In the genomic region with DNA sequence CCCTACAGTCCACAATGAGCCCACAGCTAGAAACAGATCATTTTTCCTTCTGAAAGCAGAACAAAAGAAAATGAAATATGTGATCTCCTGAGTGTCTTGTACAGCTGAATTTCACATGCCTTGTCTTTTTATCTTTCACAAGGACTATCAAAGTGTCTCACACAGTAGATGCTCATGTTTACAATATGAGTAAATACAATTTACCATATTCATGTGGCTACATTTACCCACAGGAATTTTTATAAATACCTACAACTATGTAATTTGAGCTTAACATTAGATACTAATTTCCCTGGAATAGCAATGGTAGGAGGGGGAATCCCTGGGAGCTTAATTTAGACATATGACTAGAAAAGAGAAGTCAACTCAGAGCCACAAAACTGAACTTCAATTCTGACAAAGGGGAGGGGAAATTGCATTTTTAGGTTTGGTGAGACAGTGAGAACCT, we compare ENCODE assay signal across 9 cellular contexts.
A peak's percentile ranks its signal among the peaks of the same experiment; 100 is the strongest.
DNase-seq lines count a peak whose midpoint lies in the region; ATAC-seq and TF ChIP-seq lines count a peak whose summit lies in the region.
"Had no signal": no experiment of that assay in that cellular context is flagged by ENCODE, and none has a peak within 500 bp of the region (broad histone marks: within the 10 kb centered on the region; RNA-seq: fewer than 3 reads in every experiment).

No MANE protein-coding gene starts in this region.

- H3K36me3 ChIP-seq in mesendoderm (ENCODE audit: control insufficient read depth, insufficient read depth, low read length) = no peaks in the 10 kb centered on the region

- no peak overlapping the region for H3K27ac Mint-ChIP-seq in natural killer cell

- H3K4me3 Mint-ChIP-seq in natural killer cell = no peak overlapping the region

- no peak overlapping the region for H4K8ac ChIP-seq in mesendoderm (ENCODE audit: low read depth, low read length)

- no peak overlapping the region for H3K27ac ChIP-seq in mesendoderm (ENCODE audit: low read depth, low read length)

- H3K4me2 ChIP-seq in mesendoderm (ENCODE audit: low read length) = no peak overlapping the region

- TF ChIP-seq CTCF in fibroblast of the aortic adventitia (IDR thresholded peaks at IDR 0.05; ENCODE audit: insufficient read depth, low read length) (no peak), lower leg skin (IDR thresholded peaks at IDR 0.05) (no peak), natural killer cell (IDR thresholded peaks at IDR 0.05) (no peak)

- no peak overlapping the region for H3K4ac ChIP-seq in mesendoderm (ENCODE audit: low read depth, low read length)

- peak; percentile 51 for DNase-seq in fibroblast of the aortic adventitia (ENCODE audit: low read depth)
- no peak for DNase-seq in lower leg skin (ENCODE audit: low spot score in 2 of 2)
- no peak for DNase-seq in natural killer cell
- DNase-seq in mesendoderm = no peak
- no peak for DNase-seq in NCI-H1417 treated with DMSO at 0.1 percent for 48 hours (lab: John Stamatoyannopoulos, UW)
- DNase-seq: NCI-H1436 had no signal

- no peak overlapping the region for H3K23ac ChIP-seq in mesendoderm (ENCODE audit: low read length)

- no peak for TF ChIP-seq POLR2A in lower leg skin (IDR thresholded peaks at IDR 0.05)

- peaks cover 2% of the 10 kb centered on the region for H3K4me1 ChIP-seq in mesendoderm (ENCODE audit: control insufficient read depth, low read depth, low read length)

- H3K4me1 Mint-ChIP-seq in natural killer cell = no peaks in the 10 kb centered on the region

- no peak overlapping the region for H2BK5ac ChIP-seq in mesendoderm (ENCODE audit: low read length)

- no peak overlapping the region for H2BK120ac ChIP-seq in mesendoderm (ENCODE audit: low read depth, low read length)

- peak; percentile 53 for ATAC-seq in GM18499 (IDR thresholded peaks at IDR 0.05; ENCODE audit: insufficient read depth, unreplicated experiment)
- ATAC-seq in GM21786 (IDR thresholded peaks at IDR 0.05; ENCODE audit: unreplicated experiment) = peak; percentile 54
- peak; percentile 44 for ATAC-seq in HG03558 (IDR thresholded peaks at IDR 0.05; ENCODE audit: extremely low read depth, unreplicated experiment)
- no peak for ATAC-seq in natural killer cell

- H2AK5ac ChIP-seq in mesendoderm (ENCODE audit: low read length) = no peak overlapping the region

- peaks cover 2 to 9% of the 10 kb centered on the region in 2 donors for H3K9me3 Mint-ChIP-seq in natural killer cell

- no peak overlapping the region for H3K4me3 ChIP-seq in fibroblast of the aortic adventitia (ENCODE audit: low read depth, low read length)
- no peak overlapping the region for H3K4me3 ChIP-seq in lower leg skin (ENCODE audit: low read depth, poor library complexity, severe bottlenecking)
- H3K4me3 ChIP-seq in mesendoderm (ENCODE audit: low read length) = no peak overlapping the region

- H3K79me2 ChIP-seq in mesendoderm (ENCODE audit: control insufficient read depth, insufficient read depth, low read length) = no peaks in the 10 kb centered on the region

- no peaks in the 10 kb centered on the region for H3K27me3 ChIP-seq in mesendoderm (ENCODE audit: insufficient read depth, low read length, poor library complexity)

- no peaks in the 10 kb centered on the region for H3K27me3 Mint-ChIP-seq in natural killer cell (ENCODE audit: low read depth in 2 of 2)

- no peak overlapping the region for H3K18ac ChIP-seq in mesendoderm (ENCODE audit: low read length)

- H3K79me1 ChIP-seq in mesendoderm (ENCODE audit: low read length) = no peaks in the 10 kb centered on the region

- intact Hi-C loops in lower leg skin (cut with DNase I; ENCODE audit: low total_unique reads) = no loop called here
- intact Hi-C loops in natural killer cell (cut with micrococcal nuclease) = no loop called here

- no peak overlapping the region for H3K9ac ChIP-seq in mesendoderm (ENCODE audit: low read length)

- H3K36me3 Mint-ChIP-seq in natural killer cell = no peaks in the 10 kb centered on the region

- H3K56ac ChIP-seq in mesendoderm (ENCODE audit: low read length) = no peak overlapping the region

- H2BK15ac ChIP-seq in mesendoderm (replicated peaks; ENCODE audit: low read depth) = no peak overlapping the region

- H4K5ac ChIP-seq in mesendoderm (ENCODE audit: low read length) = no peak overlapping the region

Comparison
In these comparisons a context has a peak if more than half of its experiments do, and no peak if none do; other contexts are left out.
1. ATAC-seq: peak in GM18499 (single experiment), GM21786 (single experiment) and HG03558 (single experiment); none in natural killer cell (0 of 3).